ENCODE assay signal across 10 cellular contexts in the genomic region with DNA sequence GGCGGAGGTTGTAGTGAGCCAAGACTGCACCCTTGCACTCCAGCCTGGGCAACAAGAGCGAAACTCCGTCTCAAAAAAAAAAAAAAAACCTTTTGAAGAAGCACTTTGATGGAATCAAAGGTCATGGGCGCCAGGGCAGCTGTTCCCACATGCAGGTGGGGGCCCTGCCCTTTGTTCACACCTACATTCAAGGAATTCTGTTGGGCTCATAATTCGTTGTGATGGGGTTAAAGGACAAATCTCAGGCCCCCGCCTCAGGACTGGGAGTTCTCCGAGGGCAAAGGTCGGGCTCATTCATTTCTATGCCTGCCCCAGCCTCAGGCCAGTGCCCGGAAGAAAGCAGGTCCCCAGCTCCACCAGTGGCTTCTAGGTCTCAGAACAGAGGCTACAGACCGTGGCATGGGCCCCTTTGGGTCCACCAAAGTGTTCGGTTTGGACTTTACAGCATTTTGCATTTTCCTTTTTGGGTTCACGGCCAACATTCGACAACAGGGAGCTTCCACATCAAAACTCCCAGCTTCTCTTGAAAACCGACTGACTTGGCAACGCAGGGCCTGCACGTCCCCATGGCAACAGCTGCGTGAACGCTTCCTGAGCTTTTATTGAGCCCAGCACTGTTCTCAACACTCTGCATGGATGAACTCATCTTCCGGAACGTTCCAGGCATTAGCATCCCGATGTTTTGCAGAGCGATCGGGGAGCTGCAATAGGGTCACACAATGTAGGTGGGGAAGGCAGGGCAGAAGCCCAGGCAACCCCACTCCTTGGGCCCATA. TPM values are rescaled to one million over a fixed set of nuclear protein-coding genes. Genes with fewer than 3 reads are reported as not detected.
DNase-seq lines count a peak whose midpoint lies in the region; ATAC-seq, FAIRE-seq and TF ChIP-seq lines count a peak whose summit lies in the region.
"Had no signal": no experiment of that assay in that cellular context is flagged by ENCODE, and none has a peak within 500 bp of the region (broad histone marks: within the 10 kb centered on the region; RNA-seq: fewer than 3 reads in every experiment).

No MANE protein-coding gene starts in this region.

- H3K27ac ChIP-seq in right cardiac atrium (ENCODE audit: low read length), result no peak overlapping the region
- no peak overlapping the region for H3K27ac ChIP-seq in pancreas
- no peak overlapping the region for H3K27ac ChIP-seq in vagina

- intact Hi-C loops in right cardiac atrium (cut with DNase I), result no loop called here
- intact Hi-C loops in pancreas (cut with DNase I), result no loop called here
- intact Hi-C loops in vagina (cut with DNase I), result no loop called here

- TF ChIP-seq POLR2A in GM12891 (IDR thresholded peaks at IDR 0.05; ENCODE audit: low read depth, low read length) (no peak), vagina (IDR thresholded peaks at IDR 0.05) (no peak)

- H3K4me3 ChIP-seq in adipocyte (ENCODE audit: low read length) (no peak overlapping the region), right cardiac atrium (ENCODE audit: low read length) (no peak overlapping the region), pancreas (no peak overlapping the region), vagina (no peak overlapping the region)

- H3K9ac ChIP-seq in adipocyte (ENCODE audit: low read length), result no peak overlapping the region

- H3K27me3 ChIP-seq in adipocyte (replicated peaks; ENCODE audit: control insufficient read depth, insufficient read depth, low read length) (no peaks in the 10 kb centered on the region), right cardiac atrium (ENCODE audit: control insufficient read depth, insufficient read depth) (no peaks in the 10 kb centered on the region), pancreas (no peaks in the 10 kb centered on the region), vagina (no peaks in the 10 kb centered on the region)

- H3K4me1 ChIP-seq in adipocyte (ENCODE audit: control insufficient read depth, insufficient read depth, low read length) (no peaks in the 10 kb centered on the region), right cardiac atrium (ENCODE audit: control insufficient read depth, insufficient read depth, low read length) (no peaks in the 10 kb centered on the region), pancreas (no peaks in the 10 kb centered on the region), vagina (no peaks in the 10 kb centered on the region)

- H3K9me3 ChIP-seq in adipocyte (ENCODE audit: control insufficient read depth, low read length) (no peaks in the 10 kb centered on the region), right cardiac atrium (ENCODE audit: control insufficient read depth, low read length) (no peaks in the 10 kb centered on the region), pancreas (no peaks in the 10 kb centered on the region), vagina (no peaks in the 10 kb centered on the region)

- ATAC-seq in right cardiac atrium, result peak; percentile 63 to 69
- peak in 3 of 4 donors; percentile 50 to 89 (median 75) for ATAC-seq in pancreas
- no peak for ATAC-seq in HG03378 (IDR thresholded peaks at IDR 0.05; ENCODE audit: unreplicated experiment)
- ATAC-seq: naive thymus-derived CD8-positive, alpha-beta T cell had no signal

- 54% methylated on average over 23 of the region's 23 CpGs for WGBS in right cardiac atrium
- 57 to 60% methylated on average over 23 of the region's 23 CpGs for WGBS in pancreas, 2 donors

- DNase-seq in C1 segment of cervical spinal cord (lab: John Stamatoyannopoulos, UW) (peak in 11 of 14 donors; percentile 3 to 73 (median 33)), adipocyte (ENCODE audit: low read depth) (peak; percentile 47), right cardiac atrium (peak in 2 of 3 donors; percentile 76 to 81), pancreas (no peak), GM12891 (ENCODE audit: insufficient read length, low spot score) (no peak), epidermal melanocyte (ENCODE audit: insufficient read length, low spot score) (no peak), vagina (ENCODE audit: extremely low spot score in 2 of 2) (no peak)
- DNase-seq: activated CD8-positive, alpha-beta memory T cell treated with anti-CD3 and anti-CD28 coated beads, Interleukin-2, amount 50 U/mL, for 48 hours; naive thymus-derived CD8-positive, alpha-beta T cell had no signal

- H3K36me3 ChIP-seq in adipocyte (ENCODE audit: control insufficient read depth, insufficient read depth, low read length, severe bottlenecking) (no peaks in the 10 kb centered on the region), pancreas (no peaks in the 10 kb centered on the region), vagina (no peaks in the 10 kb centered on the region)

- FAIRE-seq in pancreas (lab: Jason Lieb, UNC) (no peak), GM12891 (lab: Jason Lieb, UNC) (no peak)

- TF ChIP-seq CTCF in pancreas (IDR thresholded peaks at IDR 0.05) (no peak), vagina (IDR thresholded peaks at IDR 0.05) (no peak)

TF ChIP-seq in GM12891, 5 proteins besides CTCF, POLR2A, EP300 and RAD21:
- TF ChIP-seq TAF1 (IDR thresholded peaks at IDR 0.05; ENCODE audit: low read depth, low read length) (no peak), POLR2AphosphoS5 (IDR thresholded peaks at IDR 0.05; ENCODE audit: low read depth, low read length) (no peak), PAX5 (IDR thresholded peaks at IDR 0.05; ENCODE audit: insufficient read depth, low read length, severe bottlenecking) (no peak), SPI1 (IDR thresholded peaks at IDR 0.05; ENCODE audit: low read depth, low read length) (no peak), POU2F2 (IDR thresholded peaks at IDR 0.05; ENCODE audit: low read depth, low read length) (no peak)

RNA-seq across cellular contexts. Expression of gene GTF2F1, which starts 10.1 kb away (rescaled TPM):
- 10 to 100 TPM; 30.8 to 39.8 (median 34.3) TPM for total RNA-seq in right cardiac atrium
- polyA plus RNA-seq in right cardiac atrium, result 33.8 TPM
- 10 to 100 TPM; 28.3 to 39.5 (median 32.8) TPM for total RNA-seq in pancreas
- polyA plus RNA-seq in pancreas, result 10 to 100 TPM; 40.9 to 49.3 TPM
- polyA plus RNA-seq in GM12891 (2012; ENCODE audit: low read depth, missing spikeins), result 61.4 TPM
- 52.8 TPM for total RNA-seq in vagina

RNA-seq across cellular contexts. Expression of gene KHSRP, which starts 21.6 kb away (rescaled TPM):
- total RNA-seq in right cardiac atrium (100 to 1,000 TPM; 105 to 134 (median 112) TPM), pancreas (100 to 1,000 TPM in 1 of 6 donors, 10 to 100 TPM in 5; 67.2 to 119 (median 93.1) TPM), vagina (102 TPM)
- polyA plus RNA-seq in right cardiac atrium (84.8 TPM), pancreas (10 to 100 TPM; 69.7 to 98.2 TPM)
- polyA plus RNA-seq in GM12891 (2012; ENCODE audit: low read depth, missing spikeins), result 179 TPM

RNA-seq across cellular contexts. Expression of gene PSPN, which starts 27.3 kb away (rescaled TPM):
- total RNA-seq in right cardiac atrium (1 to 10 TPM in 2 of 4 donors, under 1 TPM in 2; 0.68 to 1.3 (median 0.99) TPM), pancreas (1 to 10 TPM in 2 of 6 donors, under 1 TPM in 4; 0.64 to 1.4 (median 0.81) TPM), vagina (0.25 TPM)
- polyA plus RNA-seq in right cardiac atrium (0.50 TPM), pancreas (1 to 10 TPM; 1.0 to 1.1 TPM)
- polyA plus RNA-seq in GM12891 (2012; ENCODE audit: low read depth, missing spikeins), result 0.64 TPM

RNA-seq across cellular contexts. Expression of gene ALKBH7, which starts 30.4 kb away (rescaled TPM):
- total RNA-seq in right cardiac atrium (100 to 1,000 TPM in 3 of 4 donors, 10 to 100 TPM in 1; 95.6 to 127 (median 119) TPM), pancreas (10 to 100 TPM; 35.2 to 69.4 (median 53.4) TPM), vagina (77.1 TPM)
- polyA plus RNA-seq in right cardiac atrium (99.0 TPM), pancreas (10 to 100 TPM; 29.3 to 61.4 TPM)
- polyA plus RNA-seq in GM12891 (2012; ENCODE audit: low read depth, missing spikeins), result 56.1 TPM

RNA-seq across cellular contexts. Expression of gene SLC25A41, which starts 30.5 kb away (rescaled TPM):
- total RNA-seq in right cardiac atrium, result under 1 TPM; 0.21 to 0.54 (median 0.29) TPM
- 0.36 TPM for polyA plus RNA-seq in right cardiac atrium
- under 1 TPM in 4 of 6 donors, not detected in 2; 0.12 to 0.20 (median 0.15) TPM for total RNA-seq in pancreas
- polyA plus RNA-seq in pancreas, result under 1 TPM; 0.85 to 0.91 TPM
- 0.36 TPM for polyA plus RNA-seq in GM12891 (2012; ENCODE audit: low read depth, missing spikeins)
- total RNA-seq in vagina, result not detected

Comparison
In these comparisons a context has a peak if more than half of its experiments do, and no peak if none do; other contexts are left out.
1. DNase-seq: peak in C1 segment of cervical spinal cord (11 of 14), adipocyte (single experiment) and right cardiac atrium (2 of 3); none in pancreas (0 of 6), GM12891 (single experiment), epidermal melanocyte (single experiment) and vagina (0 of 2).